In genomic region chr1:173093721-173094450, GRCh38 we compare ENCODE assay signal across 19 cellular contexts. TPM values are rescaled to one million over a fixed set of nuclear protein-coding genes. Genes with fewer than 3 reads are reported as not detected.
DNase-seq lines count a peak whose midpoint lies in the region; FAIRE-seq and TF ChIP-seq lines count a peak whose summit lies in the region.
"Had no signal": no experiment of that assay in that cellular context is flagged by ENCODE, and none has a peak within 500 bp of the region (broad histone marks: within the 10 kb centered on the region; RNA-seq: fewer than 3 reads in every experiment).

No MANE protein-coding gene starts in this region.

- TF ChIP-seq CTCF in bronchial epithelial cell (IDR thresholded peaks at IDR 0.05; ENCODE audit: insufficient read depth, low read length, severe bottlenecking), result no peak

- H3K27me3 ChIP-seq in bronchial epithelial cell (ENCODE audit: control insufficient read depth, insufficient read depth, low read length), result no peaks in the 10 kb centered on the region

- DNase-seq in EH (ENCODE audit: low read depth), result peak; percentile 32
- peak; percentile 37 for DNase-seq in M059J (ENCODE audit: low read depth)
- peak; percentile 52 for DNase-seq in bronchial epithelial cell (ENCODE audit: low read depth)
- DNase-seq in kidney tubule cell (ENCODE audit: low spot score), result peak; percentile 35
- no peak for DNase-seq in NCI-H446 (lab: John Stamatoyannopoulos, UW)
- DNase-seq in activated CD4-positive, alpha-beta T cell treated with anti-CD3 and anti-CD28 coated beads for 48 hours, result no peak
- no peak for DNase-seq in activated CD4-positive, alpha-beta T cell treated with anti-CD3 and anti-CD28 coated beads, Interleukin-2, amount 50 U/mL, for 48 hours
- DNase-seq: AML-193; CD4-positive, CD25-positive, alpha-beta regulatory T cell; Kasumi-1; NCI-H1436 treated with DMSO at 0.1 percent for 48 hours; NCI-H2081; NCI-H510A; NCI-H82; SHP77 treated with DMSO at 0.1 percent for 48 hours had no signal

- no peak for FAIRE-seq in bronchial epithelial cell (lab: Jason Lieb, UNC)
- FAIRE-seq: H54 had no signal

- H3K4me3 ChIP-seq in bronchial epithelial cell (ENCODE audit: low read depth, low read length), result no peak overlapping the region

- H3K36me3 ChIP-seq in bronchial epithelial cell (ENCODE audit: control insufficient read depth, insufficient read depth, low read length), result no peaks in the 10 kb centered on the region

RNA-seq across cellular contexts. Expression of gene TNFSF18, which starts 43.1 kb away (rescaled TPM):
- 11.5 and 14.2 TPM in 2 replicates for total RNA-seq in M059J (2014; rRNA removed; shearing (Covaris generic))
- not detected in 2 replicates for total RNA-seq in bronchial epithelial cell
- total RNA-seq: A673; CD4-positive, CD25-positive, alpha-beta regulatory T cell; HT1080; OCI-LY7 had no signal

Comparison
In these comparisons a context has a peak if more than half of its experiments do, and no peak if none do; other contexts are left out.
1. DNase-seq: peak in EH (single experiment), M059J (single experiment), bronchial epithelial cell (single experiment) and kidney tubule cell (single experiment); none in NCI-H446 (0 of 2), activated CD4-positive, alpha-beta T cell treated with anti-CD3 and anti-CD28 coated beads for 48 hours (single experiment) and activated CD4-positive, alpha-beta T cell treated with anti-CD3 and anti-CD28 coated beads, Interleukin-2, amount 50 U/mL, for 48 hours (0 of 2).
2. RNA of gene TNFSF18, which starts 43.1 kb away (total RNA-seq): 11.5 to 14.2 TPM in M059J; not detected in bronchial epithelial cell; every median in the first group is over 10 times any median in the second.